In the genomic region with DNA sequence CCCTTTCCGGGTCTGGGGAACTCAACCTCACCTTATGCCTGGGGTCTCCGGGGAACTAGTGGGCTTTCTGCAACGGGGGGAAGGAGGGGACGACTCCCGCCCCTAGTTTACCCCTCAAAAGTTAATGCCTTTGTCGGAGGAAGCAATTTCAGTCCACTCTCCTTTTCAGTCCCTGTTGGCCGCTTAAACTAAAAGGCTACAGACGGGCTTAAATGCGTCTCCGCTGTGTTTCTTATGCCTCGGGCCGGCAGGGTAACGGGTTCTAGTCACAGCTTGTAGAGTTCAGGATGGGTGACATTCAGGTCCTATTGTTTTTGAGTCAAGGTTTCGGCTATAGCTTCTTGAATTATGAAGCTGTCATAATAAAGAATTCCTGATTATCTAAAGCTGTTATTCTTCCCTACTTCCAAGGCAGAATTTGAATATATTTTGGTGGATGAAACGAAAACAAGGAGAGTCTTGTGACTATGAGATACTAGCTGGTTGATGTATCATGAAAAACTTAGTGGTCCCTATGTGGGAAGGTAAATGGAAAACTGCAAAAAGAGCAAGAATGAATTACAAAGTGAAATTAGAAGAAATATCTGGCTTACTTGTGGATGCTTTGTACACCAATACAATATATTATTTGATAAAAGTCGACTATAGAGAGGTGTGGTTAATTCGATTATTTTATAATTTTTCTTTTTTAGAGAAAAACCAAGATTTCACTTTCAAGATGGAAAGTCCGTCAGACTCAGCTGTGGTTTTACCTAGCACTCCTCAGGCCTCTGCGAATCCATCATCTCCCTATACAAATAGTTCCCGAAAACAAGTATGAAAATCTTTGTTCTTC, we compare ENCODE assay signal across 8 cellular contexts. TPM values are rescaled to one million over a fixed set of nuclear protein-coding genes. Genes with fewer than 3 reads are reported as not detected.
DNase-seq lines count a peak whose midpoint lies in the region; ATAC-seq, FAIRE-seq and TF ChIP-seq lines count a peak whose summit lies in the region.

No MANE protein-coding gene starts in this region.

- no peaks in the 10 kb centered on the region for H3K79me2 ChIP-seq in endothelial cell of umbilical vein (ENCODE audit: control insufficient read depth, insufficient read depth, low read length)

- peaks cover 14% of the 10 kb centered on the region in 2 donors for H3K4me1 Mint-ChIP-seq in natural killer cell

- H3K9me3 ChIP-seq in endothelial cell of umbilical vein (replicated peaks; ENCODE audit: control insufficient read depth, insufficient read depth, low read length), result no peaks in the 10 kb centered on the region

- H3K27ac Mint-ChIP-seq in natural killer cell, result peak overlapping the region; percentile 98 to 99

- no peaks in the 10 kb centered on the region for H3K36me3 Mint-ChIP-seq in natural killer cell

- no peaks in the 10 kb centered on the region for H4K20me1 ChIP-seq in endothelial cell of umbilical vein (replicated peaks; ENCODE audit: control insufficient read depth, extremely low read depth, insufficient read depth, low read length)

- H3K4me1 ChIP-seq in endothelial cell of umbilical vein (ENCODE audit: control insufficient read depth, extremely low read depth, insufficient read depth, low read length), result peaks cover 27% of the 10 kb centered on the region

- CTCF ChIA-PET in endothelial cell of umbilical vein (lab: Charles Lee), result interaction anchor here (0.6 to 4.9 kb wide), 52 partner anchors 9 to 410 kb away, joined by 3 to 87 read pairs (median 4); a partner anchor contains a TSS

- POLR2A ChIA-PET in endothelial cell of umbilical vein (lab: Charles Lee), result no interaction called here

- H3K27me3 ChIP-seq in endothelial cell of umbilical vein (ENCODE audit: control insufficient read depth in 2 of 2, insufficient read depth in 2 of 2, low read length in 2 of 2), result no peaks in the 10 kb centered on the region

- TF ChIP-seq POLR2A in endothelial cell of umbilical vein (IDR thresholded peaks at IDR 0.05; ENCODE audit: low read depth, low read length), result peak; percentile 20

- H3K9me3 Mint-ChIP-seq in natural killer cell, result no peaks in the 10 kb centered on the region

- ATAC-seq in HG02610 (IDR thresholded peaks at IDR 0.05; ENCODE audit: unreplicated experiment) (peak; percentile 3), natural killer cell (no peak), GM18517 (IDR thresholded peaks at IDR 0.05; ENCODE audit: unreplicated experiment) (no peak)

- H3K36me3 ChIP-seq in endothelial cell of umbilical vein (ENCODE audit: control insufficient read depth in 2 of 2, extremely low read depth in 1 of 2, insufficient read depth in 2 of 2, low read length in 2 of 2), result no peaks in the 10 kb centered on the region

- H3K4me2 ChIP-seq in endothelial cell of umbilical vein (ENCODE audit: insufficient read depth, low read length), result peak overlapping the region; percentile 87

- no peaks in the 10 kb centered on the region for H3K9me1 ChIP-seq in endothelial cell of umbilical vein (replicated peaks; ENCODE audit: control insufficient read depth, extremely low read depth, insufficient read depth, low read length)

- dilution Hi-C loops in endothelial cell of umbilical vein (cut with MboI; ENCODE audit: extremely low pct_ligation_motif_present, low sequenced_read_pairs), result no loop called here

- DNase-seq in GM10266 (ENCODE audit: extremely low spot score) (peak; percentile 7), RPMI7951 (ENCODE audit: low read depth) (peak; percentile 24), endothelial cell of umbilical vein (ENCODE audit: low read depth, low spot score) (no peak), natural killer cell (no peak), GF-D8 (lab: John Stamatoyannopoulos, UW) (no peak), frontal cortex (ENCODE audit: low spot score in 2 of 2) (no peak)

- peak overlapping the region; percentile 93 for H3K4me3 Mint-ChIP-seq in natural killer cell

- TSS peak; percentile 72 for BruUV-seq in endothelial cell of umbilical vein (replicated peaks; lab: Mats Ljungman, UMichigan)

- TF ChIP-seq CTCF in GM10266 (IDR thresholded peaks at IDR 0.05; ENCODE audit: control insufficient read depth, insufficient read depth, low read depth, missing control alignments) (no peak), endothelial cell of umbilical vein (IDR thresholded peaks at IDR 0.05; ENCODE audit: extremely low read depth in 1 of 2, insufficient read depth in 1 of 2, low read depth in 1 of 2, low read length in 2 of 2) (no peak), natural killer cell (IDR thresholded peaks at IDR 0.05) (no peak)

- FAIRE-seq in endothelial cell of umbilical vein (lab: Jason Lieb, UNC) (no peak), frontal cortex (lab: Jason Lieb, UNC) (no peak)

- intact Hi-C loops in endothelial cell of umbilical vein (cut with micrococcal nuclease) (loop anchor here (5.0 kb wide), 1 partner anchor 365 kb away; no protein-coding TSS in a partner anchor), natural killer cell (cut with micrococcal nuclease) (loop anchor here (5.0 kb wide), 3 partner anchors 140 to 215 kb away; a partner anchor contains a TSS)

- peak overlapping the region; percentile 81 to 91 (median 89) for H3K4me3 ChIP-seq in endothelial cell of umbilical vein (replicated peaks in 1 of 3; ENCODE audit: insufficient read depth in 1 of 3, low read depth in 1 of 3, low read length in 3 of 3)

- peak overlapping the region; percentile 87 for H2AFZ ChIP-seq in endothelial cell of umbilical vein (ENCODE audit: low read depth, low read length)

- peaks cover 0 to 3% of the 10 kb centered on the region in 2 donors for H3K27me3 Mint-ChIP-seq in natural killer cell (ENCODE audit: low read depth in 2 of 2)

- H3K9ac ChIP-seq in endothelial cell of umbilical vein (replicated peaks; ENCODE audit: extremely low read depth, insufficient read depth, low read length), result peak overlapping the region; percentile 91

- peak overlapping the region; percentile 80 for H3K27ac ChIP-seq in endothelial cell of umbilical vein (ENCODE audit: insufficient read depth, low read depth, low read length)

TF ChIP-seq in endothelial cell of umbilical vein, 7 proteins besides CTCF, POLR2A, EP300 and RAD21:
- TF ChIP-seq GATA2 (IDR thresholded peaks at IDR 0.05; ENCODE audit: insufficient read depth, insufficient read length, low read depth, low read length), result no peak

RNA-seq across cellular contexts. Expression of a gene that starts 0.5 kb away (rescaled TPM):
- total RNA-seq in RPMI7951 (2014; rRNA removed; shearing (Covaris generic)), result 12.0 and 13.3 TPM in 2 replicates
- total RNA-seq in endothelial cell of umbilical vein (8.3 and 8.9 TPM in 2 replicates), natural killer cell (10 to 100 TPM in 2 of 3 donors, 1 to 10 TPM in 1; 9.1 to 19.1 (median 18.3) TPM), frontal cortex (15.5 TPM)
- polyA plus RNA-seq in endothelial cell of umbilical vein, result 1.8 and 3.6 TPM in 2 replicates
- polyA plus RNA-seq in endothelial cell of umbilical vein (2011; cell fraction: cytosol; rRNA removed), result 4.2 and 4.5 TPM in 2 replicates
- 2.3 and 3.3 TPM in 2 replicates for polyA plus RNA-seq in endothelial cell of umbilical vein (2011; cell fraction: nucleus; rRNA removed)
- 4.8 and 10.3 TPM in 2 replicates for polyA plus RNA-seq in endothelial cell of umbilical vein (2012)
- 0.19 and 0.81 TPM in 2 replicates for polyA minus RNA-seq in endothelial cell of umbilical vein
- 2.9 TPM for polyA minus RNA-seq in endothelial cell of umbilical vein (2011; cell fraction: cytosol; rRNA and poly(A)+ RNA removed)
- polyA minus RNA-seq in endothelial cell of umbilical vein (2011; cell fraction: nucleus; rRNA and poly(A)+ RNA removed), result 2.1 and 4.3 TPM in 2 replicates

RNA-seq across cellular contexts. Expression of a gene that starts 36.8 kb away (rescaled TPM):
- total RNA-seq in RPMI7951 (2014; rRNA removed; shearing (Covaris generic)), result 2.0 and 2.6 TPM in 2 replicates
- 1.2 and 1.3 TPM in 2 replicates for total RNA-seq in endothelial cell of umbilical vein
- 0.11 and 0.57 TPM in 2 replicates for polyA plus RNA-seq in endothelial cell of umbilical vein
- 0.51 and 0.58 TPM in 2 replicates for polyA plus RNA-seq in endothelial cell of umbilical vein (2011; cell fraction: cytosol; rRNA removed)
- polyA plus RNA-seq in endothelial cell of umbilical vein (2011; cell fraction: nucleus; rRNA removed), result 1.1 and 1.7 TPM in 2 replicates
- polyA plus RNA-seq in endothelial cell of umbilical vein (2012), result 0.85 and 2.3 TPM in 2 replicates
- polyA minus RNA-seq in endothelial cell of umbilical vein, result 0.15 and 0.17 TPM in 2 replicates
- 0.92 TPM for polyA minus RNA-seq in endothelial cell of umbilical vein (2011; cell fraction: cytosol; rRNA and poly(A)+ RNA removed)
- 0.24 and 0.29 TPM in 2 replicates for polyA minus RNA-seq in endothelial cell of umbilical vein (2011; cell fraction: nucleus; rRNA and poly(A)+ RNA removed)
- total RNA-seq in natural killer cell, result not detected
- total RNA-seq in frontal cortex, result under 0.01 TPM

Comparison
In these comparisons a context has a peak if more than half of its experiments do, and no peak if none do; other contexts are left out.
1. DNase-seq: peak in GM10266 (single experiment) and RPMI7951 (single experiment); none in endothelial cell of umbilical vein (single experiment), natural killer cell (single experiment), GF-D8 (single experiment) and frontal cortex (0 of 2).